1 cellular context compared by ENCODE assay signal in genomic region chr9:129601082-129601674, GRCh38.
TF ChIP-seq lines count a peak whose summit lies in the region.

No MANE protein-coding gene starts in this region.

TF ChIP-seq in K562, 482 proteins besides CTCF, POLR2A, EP300 and RAD21:
- TF ChIP-seq MAFF (IDR thresholded peaks at IDR 0.05; ENCODE audit: low read length), result no peak
- no peak for TF ChIP-seq SRF (CRISPR knock-in tag; IDR thresholded peaks at IDR 0.05)
- TF ChIP-seq ADNP (tag; IDR thresholded peaks at IDR 0.05), result 0 out of 2 replicates have a peak, but pooled peaks have one; percentile 31
- TF ChIP-seq E2F6 (IDR thresholded peaks at IDR 0.05; ENCODE audit: borderline replicate concordance in 1 of 2, extremely low read depth in 1 of 2, insufficient read depth in 1 of 2, insufficient read length in 1 of 2, low read depth in 1 of 2, low read length in 1 of 2, poor library complexity in 1 of 2, severe bottlenecking in 1 of 2), result peak in 1 of 2 experiments; percentile 12
- TF ChIP-seq SMARCA5 (IDR thresholded peaks at IDR 0.05), result peak; percentile 71
- TF ChIP-seq ZNF143 (CRISPR knock-in tag; IDR thresholded peaks at IDR 0.05), result 0 out of 2 replicates have a peak, but pooled peaks have one; percentile 21
- TF ChIP-seq KDM1A (IDR thresholded peaks at IDR 0.05), result peak; percentile 20 to 39; a peak in 2 of 4 replicates
- peak; percentile 68; the same call in 1 of the 2 replicates for TF ChIP-seq BCOR (IDR thresholded peaks at IDR 0.05)
- peak; percentile 35 for TF ChIP-seq RBM25 (IDR thresholded peaks at IDR 0.05; ENCODE audit: low read depth, low read length, severe bottlenecking)
